In genomic region chr14:67911506-67911905, GRCh38 we compare ENCODE assay signal across 31 cellular contexts.
"Had no signal": no experiment of that assay in that cellular context is flagged by ENCODE, and none has a peak within 500 bp of the region (broad histone marks: within the 10 kb centered on the region; RNA-seq: fewer than 3 reads in every experiment).

No MANE protein-coding gene starts in this region.

- H3K4me3 ChIP-seq: ascending aorta, heart left ventricle, pancreas, psoas muscle, sigmoid colon, smooth muscle cell, transverse colon had no signal

- H3K27ac Mint-ChIP-seq: activated B cell treated with CpG ODN at 0.5 μM for 24 hours; activated naive CD4-positive, alpha-beta T cell treated with anti-CD3 and anti-CD28 coated beads for 36 hours; activated naive CD8-positive, alpha-beta T cell treated with anti-CD3 and anti-CD28 coated beads for 36 hours; activated T-helper 1 cell treated with anti-CD3 and anti-CD28 coated beads, Interleukin-12 subunit alpha, Interleukin-12 subunit beta, Interleukin-2, Interleukin-4 antibody, amounts not matched to agents 30 ng/mL and 10 ng/mL and 1 ng/mL, durations not matched to agents 14 hours and 24 hours and 36 hours; dendritic cell treated with granulocyte-macrophage colony-stimulating factor and Interleukin-4, amounts not matched to agents 40 ng/mL and 50 ng/mL, for 4 days; endodermal cell; immature natural killer cell; stimulated activated naive B cell treated with anti-CD40 and anti-IgM and Interleukin-4, amounts not matched to agents 10 μg/mL and 1 μg/mL and 100 μg/mL, for 72 hours; T-helper 2 cell treated with Interferon-gamma antibody and Interleukin-4, amounts not matched to agents 5 μg/mL and 100 μg/mL, for 36 hours had no signal

- ATAC-seq: esophagus mucosa; heart left ventricle; left colon; pancreas; psoas muscle; stimulated activated naive B cell treated with anti-CD40 and anti-IgM and Interleukin-4, amounts not matched to agents 10 μg/mL and 1 μg/mL and 100 μg/mL, for 72 hours had no signal

- H3K36me3 ChIP-seq: ascending aorta, heart left ventricle, pancreas, sigmoid colon, transverse colon had no signal

- FAIRE-seq: kidney, pancreas, urothelium cell line had no signal

- DNase-seq: activated B cell treated with CpG ODN at 0.5 μM for 24 hours; activated CD4-positive, alpha-beta T cell treated with anti-CD3 and anti-CD28 coated beads, Interleukin-2, amount 50 U/mL, for 4 hours; activated CD8-positive, alpha-beta memory T cell treated with anti-CD3 and anti-CD28 coated beads, Interleukin-2, amount 50 U/mL, for 4 hours; activated effector memory CD4-positive, alpha-beta T cell treated with anti-CD3 and anti-CD28 coated beads, Interleukin-2, amount 50 U/mL, for 16 hours; activated naive CD4-positive, alpha-beta T cell treated with anti-CD3 and anti-CD28 coated beads for 36 hours; activated naive CD8-positive, alpha-beta T cell treated with anti-CD3 and anti-CD28 coated beads for 36 hours; activated T-cell treated with anti-CD3 and anti-CD28 coated beads, Interleukin-2, amount 50 U/mL, for 1 hour; caudate nucleus; endodermal cell; heart left ventricle; hypothalamus; immature natural killer cell; kidney; left colon; mammary epithelial cell; naive B cell; pancreas; psoas muscle; sigmoid colon; stimulated activated CD4-positive, alpha-beta T cell treated with anti-CD3 and anti-CD28 coated beads, Interleukin-15, amount 100 ng/mL, for 24 hours; stimulated activated CD4-positive, alpha-beta T cell treated with anti-CD3 and anti-CD28 coated beads, Interleukin-2, amount 100 ng/mL, for 24 hours; stimulated activated naive B cell treated with anti-CD40 and anti-IgM and Interleukin-4, amounts not matched to agents 10 μg/mL and 1 μg/mL and 100 μg/mL, for 72 hours; T-helper 1 cell; transverse colon had no signal

- H3K27me3 Mint-ChIP-seq: activated B cell treated with CpG ODN at 0.5 μM for 24 hours; activated naive CD8-positive, alpha-beta T cell treated with anti-CD3 and anti-CD28 coated beads for 36 hours; dendritic cell treated with granulocyte-macrophage colony-stimulating factor and Interleukin-4, amounts not matched to agents 40 ng/mL and 50 ng/mL, for 4 days; naive B cell; stimulated activated naive B cell treated with anti-CD40 and anti-IgM and Interleukin-4, amounts not matched to agents 10 μg/mL and 1 μg/mL and 100 μg/mL, for 72 hours had no signal

- H3K4me1 Mint-ChIP-seq: activated B cell treated with CpG ODN at 0.5 μM for 24 hours; activated naive CD8-positive, alpha-beta T cell treated with anti-CD3 and anti-CD28 coated beads for 36 hours; endodermal cell; immature natural killer cell had no signal

- H3K4me2 ChIP-seq: smooth muscle cell had no signal

- H3K9me3 ChIP-seq: ascending aorta, heart left ventricle, pancreas, psoas muscle, sigmoid colon, transverse colon had no signal

- H3K27ac ChIP-seq: ascending aorta, heart left ventricle, pancreas, psoas muscle, sigmoid colon, transverse colon had no signal

- H3K9me3 Mint-ChIP-seq: activated B cell treated with CpG ODN at 0.5 μM for 24 hours; activated naive CD4-positive, alpha-beta T cell treated with anti-CD3 and anti-CD28 coated beads for 36 hours; activated naive CD8-positive, alpha-beta T cell treated with anti-CD3 and anti-CD28 coated beads for 36 hours; activated T-helper 1 cell treated with anti-CD3 and anti-CD28 coated beads, Interleukin-12 subunit alpha, Interleukin-12 subunit beta, Interleukin-2, Interleukin-4 antibody, amounts not matched to agents 30 ng/mL and 10 ng/mL and 1 ng/mL, durations not matched to agents 14 hours and 24 hours and 36 hours; dendritic cell treated with granulocyte-macrophage colony-stimulating factor and Interleukin-4, amounts not matched to agents 40 ng/mL and 50 ng/mL, for 4 days; endodermal cell; immature natural killer cell; naive B cell; stimulated activated naive B cell treated with anti-CD40 and anti-IgM and Interleukin-4, amounts not matched to agents 10 μg/mL and 1 μg/mL and 100 μg/mL, for 72 hours; T-helper 2 cell treated with Interferon-gamma antibody and Interleukin-4, amounts not matched to agents 5 μg/mL and 100 μg/mL, for 36 hours had no signal

- H3K4me1 ChIP-seq: sigmoid colon, transverse colon had no signal

- H3K27me3 ChIP-seq: ascending aorta, heart left ventricle, pancreas, sigmoid colon, transverse colon had no signal

- H3K4me3 Mint-ChIP-seq: activated B cell treated with CpG ODN at 0.5 μM for 24 hours; activated naive CD4-positive, alpha-beta T cell treated with anti-CD3 and anti-CD28 coated beads for 36 hours; activated naive CD8-positive, alpha-beta T cell treated with anti-CD3 and anti-CD28 coated beads for 36 hours; activated T-helper 1 cell treated with anti-CD3 and anti-CD28 coated beads, Interleukin-12 subunit alpha, Interleukin-12 subunit beta, Interleukin-2, Interleukin-4 antibody, amounts not matched to agents 30 ng/mL and 10 ng/mL and 1 ng/mL, durations not matched to agents 14 hours and 24 hours and 36 hours; dendritic cell treated with granulocyte-macrophage colony-stimulating factor and Interleukin-4, amounts not matched to agents 40 ng/mL and 50 ng/mL, for 4 days; endodermal cell; immature natural killer cell; naive B cell; stimulated activated naive B cell treated with anti-CD40 and anti-IgM and Interleukin-4, amounts not matched to agents 10 μg/mL and 1 μg/mL and 100 μg/mL, for 72 hours; T-helper 2 cell treated with Interferon-gamma antibody and Interleukin-4, amounts not matched to agents 5 μg/mL and 100 μg/mL, for 36 hours had no signal
